Comparison of ENCODE assay signal across 20 cellular contexts in the genomic region with DNA sequence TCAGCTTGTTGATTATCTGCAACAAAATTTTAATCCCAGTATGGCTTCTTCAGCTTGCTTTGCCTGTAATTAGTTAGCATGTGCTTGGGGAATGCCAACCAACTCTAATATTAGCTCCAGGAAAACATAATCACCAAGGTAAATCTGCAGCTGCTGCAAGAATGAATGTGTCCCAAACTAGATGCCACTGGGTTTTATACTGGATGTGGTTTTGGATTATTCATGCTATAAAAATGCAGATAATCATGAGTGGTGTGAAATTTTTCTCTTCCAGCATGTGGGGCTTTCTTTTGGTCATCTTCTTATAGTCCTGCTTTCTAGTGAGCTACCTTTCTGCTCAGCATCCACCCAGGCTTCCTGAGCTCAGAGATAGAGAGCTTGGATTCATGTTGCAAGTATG.
DNase-seq lines count a peak whose midpoint lies in the region; ATAC-seq and TF ChIP-seq lines count a peak whose summit lies in the region.
"Had no signal": no experiment of that assay in that cellular context is flagged by ENCODE, and none has a peak within 500 bp of the region (broad histone marks: within the 10 kb centered on the region; RNA-seq: fewer than 3 reads in every experiment).

No MANE protein-coding gene starts in this region.

- no peak for TF ChIP-seq CTCF in fibroblast of pulmonary artery (IDR thresholded peaks at IDR 0.05; ENCODE audit: low read length, missing control alignments)
- no peak for TF ChIP-seq CTCF in retinal pigment epithelial cell (conservative IDR thresholded peaks at IDR 0.05; ENCODE audit: low read depth, low read length)

- DNase-seq in AG20443 (ENCODE audit: low spot score): peak; percentile 5
- peak; percentile 62 for DNase-seq in M059J (ENCODE audit: low read depth)
- peak; percentile 0 for DNase-seq in fibroblast of pulmonary artery (ENCODE audit: low read depth)
- peak; percentile 62 for DNase-seq in retinal pigment epithelial cell (ENCODE audit: low read depth)
- no peak for DNase-seq in hypothalamus (lab: John Stamatoyannopoulos, UW)
- no peak for DNase-seq in NCI-H2171 treated with DMSO at 0.1 percent for 48 hours (lab: John Stamatoyannopoulos, UW)
- DNase-seq: AML-193, DMS79 treated with DMSO at 0.1 percent for 48 hours, H9, Karpas-422, MM.1S, NCI-H1092, NCI-H1436 treated with DMSO at 0.1 percent for 48 hours, NCI-H2029, NCI-H2171, NCI-H446 treated with DMSO at 0.1 percent for 48 hours, Peyer's patch, SHP77, SK-N-SH had no signal

- ATAC-seq in GM21390 (IDR thresholded peaks at IDR 0.05; ENCODE audit: unreplicated experiment): no peak

- H3K4me3 ChIP-seq in fibroblast of pulmonary artery (replicated peaks; ENCODE audit: low read depth, low read length) (no peak overlapping the region), retinal pigment epithelial cell (ENCODE audit: low read length) (no peak overlapping the region)
- H3K4me3 ChIP-seq: Peyer's patch had no signal

Comparison
In these comparisons a context has a peak if more than half of its experiments do, and no peak if none do; other contexts are left out.
1. DNase-seq: peak in AG20443 (single experiment), M059J (single experiment), fibroblast of pulmonary artery (single experiment) and retinal pigment epithelial cell (single experiment); none in hypothalamus (0 of 51) and NCI-H2171 treated with DMSO at 0.1 percent for 48 hours (single experiment).